Comparison of ENCODE assay signal across 1 cellular context in the genomic region with DNA sequence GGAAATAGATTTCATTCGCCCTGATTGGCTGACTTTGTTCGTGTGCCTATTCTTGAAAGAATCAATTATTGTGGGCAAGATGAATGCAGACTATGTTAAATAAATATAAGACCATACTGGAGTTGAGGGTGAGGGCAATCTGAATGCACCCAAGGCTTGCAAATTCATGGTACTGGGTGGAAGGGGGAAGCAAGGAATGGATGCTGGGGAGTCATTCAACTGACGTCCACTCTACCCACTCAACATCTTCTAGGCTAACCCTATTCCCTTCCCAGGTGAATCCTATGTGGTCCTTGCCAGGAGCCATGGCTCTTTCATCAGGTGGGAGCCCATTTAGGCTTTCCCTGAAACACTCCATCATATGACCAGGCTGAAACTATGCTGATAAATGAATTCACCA.
TF ChIP-seq lines count a peak whose summit lies in the region.

No MANE protein-coding gene starts in this region.

TF ChIP-seq in K562, 482 proteins besides CTCF, POLR2A, EP300 and RAD21:
- TF ChIP-seq, protein P1, sequence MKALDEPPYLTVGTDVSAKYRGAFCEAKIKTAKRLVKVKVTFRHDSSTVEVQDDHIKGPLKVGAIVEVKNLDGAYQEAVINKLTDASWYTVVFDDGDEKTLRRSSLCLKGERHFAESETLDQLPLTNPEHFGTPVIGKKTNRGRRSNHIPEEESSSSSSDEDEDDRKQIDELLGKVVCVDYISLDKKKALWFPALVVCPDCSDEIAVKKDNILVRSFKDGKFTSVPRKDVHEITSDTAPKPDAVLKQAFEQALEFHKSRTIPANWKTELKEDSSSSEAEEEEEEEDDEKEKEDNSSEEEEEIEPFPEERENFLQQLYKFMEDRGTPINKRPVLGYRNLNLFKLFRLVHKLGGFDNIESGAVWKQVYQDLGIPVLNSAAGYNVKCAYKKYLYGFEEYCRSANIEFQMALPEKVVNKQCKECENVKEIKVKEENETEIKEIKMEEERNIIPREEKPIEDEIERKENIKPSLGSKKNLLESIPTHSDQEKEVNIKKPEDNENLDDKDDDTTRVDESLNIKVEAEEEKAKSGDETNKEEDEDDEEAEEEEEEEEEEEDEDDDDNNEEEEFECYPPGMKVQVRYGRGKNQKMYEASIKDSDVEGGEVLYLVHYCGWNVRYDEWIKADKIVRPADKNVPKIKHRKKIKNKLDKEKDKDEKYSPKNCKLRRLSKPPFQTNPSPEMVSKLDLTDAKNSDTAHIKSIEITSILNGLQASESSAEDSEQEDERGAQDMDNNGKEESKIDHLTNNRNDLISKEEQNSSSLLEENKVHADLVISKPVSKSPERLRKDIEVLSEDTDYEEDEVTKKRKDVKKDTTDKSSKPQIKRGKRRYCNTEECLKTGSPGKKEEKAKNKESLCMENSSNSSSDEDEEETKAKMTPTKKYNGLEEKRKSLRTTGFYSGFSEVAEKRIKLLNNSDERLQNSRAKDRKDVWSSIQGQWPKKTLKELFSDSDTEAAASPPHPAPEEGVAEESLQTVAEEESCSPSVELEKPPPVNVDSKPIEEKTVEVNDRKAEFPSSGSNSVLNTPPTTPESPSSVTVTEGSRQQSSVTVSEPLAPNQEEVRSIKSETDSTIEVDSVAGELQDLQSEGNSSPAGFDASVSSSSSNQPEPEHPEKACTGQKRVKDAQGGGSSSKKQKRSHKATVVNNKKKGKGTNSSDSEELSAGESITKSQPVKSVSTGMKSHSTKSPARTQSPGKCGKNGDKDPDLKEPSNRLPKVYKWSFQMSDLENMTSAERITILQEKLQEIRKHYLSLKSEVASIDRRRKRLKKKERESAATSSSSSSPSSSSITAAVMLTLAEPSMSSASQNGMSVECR (CRISPR knock-in tag; IDR thresholded peaks at IDR 0.05): no peak
- TF ChIP-seq ZNF436 (CRISPR knock-in tag; IDR thresholded peaks at IDR 0.05) (no peak), ZNF785 (CRISPR knock-in tag; IDR thresholded peaks at IDR 0.05) (no peak), NFE2L1 (tag; IDR thresholded peaks at IDR 0.05; ENCODE audit: borderline replicate concordance, low read depth) (no peak)
- TF ChIP-seq, protein P2, sequence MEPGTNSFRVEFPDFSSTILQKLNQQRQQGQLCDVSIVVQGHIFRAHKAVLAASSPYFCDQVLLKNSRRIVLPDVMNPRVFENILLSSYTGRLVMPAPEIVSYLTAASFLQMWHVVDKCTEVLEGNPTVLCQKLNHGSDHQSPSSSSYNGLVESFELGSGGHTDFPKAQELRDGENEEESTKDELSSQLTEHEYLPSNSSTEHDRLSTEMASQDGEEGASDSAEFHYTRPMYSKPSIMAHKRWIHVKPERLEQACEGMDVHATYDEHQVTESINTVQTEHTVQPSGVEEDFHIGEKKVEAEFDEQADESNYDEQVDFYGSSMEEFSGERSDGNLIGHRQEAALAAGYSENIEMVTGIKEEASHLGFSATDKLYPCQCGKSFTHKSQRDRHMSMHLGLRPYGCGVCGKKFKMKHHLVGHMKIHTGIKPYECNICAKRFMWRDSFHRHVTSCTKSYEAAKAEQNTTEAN (CRISPR knock-in tag; IDR thresholded peaks at IDR 0.05): no peak
